8 cellular contexts compared by ENCODE assay signal in the genomic region with DNA sequence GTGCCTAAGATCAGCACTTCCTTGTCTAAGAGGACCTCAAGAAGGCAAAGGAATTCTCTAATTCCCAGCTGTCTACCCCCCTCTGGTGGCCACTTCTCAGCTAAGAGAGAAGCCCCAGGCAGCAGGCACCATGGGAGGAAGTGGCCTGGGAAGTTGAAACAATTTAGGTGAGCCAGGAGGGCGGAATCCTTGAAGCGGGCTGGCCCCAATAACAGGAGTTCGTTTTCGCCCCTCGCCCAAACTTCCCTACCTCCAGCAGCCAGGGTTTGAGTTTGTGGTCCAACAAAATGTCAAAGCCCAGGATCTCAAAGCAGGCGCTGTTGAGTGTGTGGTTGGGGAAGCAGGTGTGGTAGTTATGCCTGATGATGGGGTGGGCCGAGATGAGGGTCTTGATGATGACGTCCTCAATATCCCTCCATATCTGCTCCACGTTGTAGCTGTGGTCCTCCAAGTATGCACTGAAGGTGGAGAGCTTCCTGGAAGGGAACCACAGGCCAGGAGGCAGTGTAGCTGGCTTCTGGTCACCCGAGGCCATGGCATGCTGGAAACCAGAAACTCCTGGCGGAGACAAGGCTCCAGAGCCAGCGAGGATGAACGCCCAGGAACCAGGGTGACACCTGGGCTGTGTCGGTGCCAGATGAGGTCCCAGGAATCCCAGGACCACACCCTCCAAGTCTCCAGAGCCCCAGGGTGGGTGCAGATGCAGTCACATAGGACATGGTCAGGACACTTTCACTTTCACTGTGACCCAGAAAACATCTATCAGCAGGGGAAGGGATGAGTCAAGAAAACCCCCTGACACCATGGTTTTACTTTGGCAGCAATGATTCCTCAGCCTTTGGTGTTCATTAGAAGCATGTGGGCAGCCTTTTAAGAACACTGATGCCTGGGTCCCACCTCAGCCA. TPM values are rescaled to one million over a fixed set of nuclear protein-coding genes. Genes with fewer than 3 reads are reported as not detected.
DNase-seq lines count a peak whose midpoint lies in the region; ATAC-seq, FAIRE-seq and TF ChIP-seq lines count a peak whose summit lies in the region.

No MANE protein-coding gene starts in this region.

- dilution Hi-C loops in keratinocyte (cut with MboI; ENCODE audit: extremely low pct_ligation_motif_present, low sequenced_read_pairs) = no loop called here

- no peak overlapping the region for H2AFZ ChIP-seq in keratinocyte (ENCODE audit: control insufficient read depth, low read length)

- TF ChIP-seq CTCF in breast epithelium (IDR thresholded peaks at IDR 0.05) = peak; percentile 42 to 76 (median 72)
- TF ChIP-seq CTCF in keratinocyte (optimal IDR thresholded peaks at IDR 0.05 in 1 of 3, IDR thresholded peaks at IDR 0.05 in 1 of 3, conservative IDR thresholded peaks at IDR 0.05 in 1 of 3; ENCODE audit: extremely low read depth in 1 of 3, insufficient read depth in 2 of 3, low read length in 3 of 3) = peak; percentile 75 to 86 (median 76)

- no peak for DNase-seq in Right ventricle myocardium inferior (ENCODE audit: missing footprints)
- no peak for DNase-seq in cardiac septum (ENCODE audit: low spot score)
- peak; percentile 93 for DNase-seq in HTR-8/SVneo (ENCODE audit: insufficient read length, low spot score)
- peak; percentile 50 for DNase-seq in SHP77 treated with DMSO at 0.1 percent for 48 hours (lab: John Stamatoyannopoulos, UW)
- DNase-seq in breast epithelium (ENCODE audit: low spot score in 2 of 2) = peak; percentile 72 to 76
- peak; percentile 25 for DNase-seq in keratinocyte (ENCODE audit: low read depth, low spot score)
- DNase-seq in stimulated activated CD4-positive, alpha-beta T cell treated with anti-CD3 and anti-CD28 coated beads, Interleukin-4, amount 100 ng/mL, for 4 hours = peak; percentile 7 to 17
- no peak for DNase-seq in T1000 (lab: John Stamatoyannopoulos, UW)

- no peaks in the 10 kb centered on the region for H3K4me1 ChIP-seq in breast epithelium
- H3K4me1 ChIP-seq in keratinocyte (ENCODE audit: control insufficient read depth, extremely low read depth, insufficient read depth, low read length) = no peaks in the 10 kb centered on the region

- peak; percentile 69 for ATAC-seq in Right ventricle myocardium inferior

- H3K79me2 ChIP-seq in keratinocyte (ENCODE audit: control insufficient read depth, insufficient read depth, low read length) = no peaks in the 10 kb centered on the region

- H3K27ac ChIP-seq in breast epithelium = no peak overlapping the region
- no peak overlapping the region for H3K27ac ChIP-seq in keratinocyte (ENCODE audit: control insufficient read depth, insufficient read depth, low read length)

- H3K9me3 ChIP-seq in breast epithelium (no peaks in the 10 kb centered on the region), keratinocyte (ENCODE audit: control insufficient read depth, low read depth, low read length) (no peaks in the 10 kb centered on the region)

- no peak for TF ChIP-seq POLR2A in breast epithelium (IDR thresholded peaks at IDR 0.05)

- H3K9me1 ChIP-seq in keratinocyte (ENCODE audit: control insufficient read depth, extremely low read depth, insufficient read depth, low read length) = no peaks in the 10 kb centered on the region

- no peaks in the 10 kb centered on the region for H4K20me1 ChIP-seq in keratinocyte (ENCODE audit: control insufficient read depth, extremely low read depth, insufficient read depth, low read length)

- peak; percentile 94 for FAIRE-seq in HTR-8/SVneo (lab: Jason Lieb, UNC)
- peak; percentile 73 for FAIRE-seq in keratinocyte (lab: Jason Lieb, UNC)

- H3K9ac ChIP-seq in keratinocyte (ENCODE audit: control insufficient read depth, extremely low read depth, insufficient read depth, low read length) = no peak overlapping the region

- intact Hi-C loops in Right ventricle myocardium inferior (cut with DNase I) = loop anchor here (2.0 kb wide), 1 partner anchor 121 kb away; no protein-coding TSS in a partner anchor
- intact Hi-C loops in cardiac septum (cut with DNase I) = loop anchor here (5.0 kb wide), 1 partner anchor 119 kb away; no protein-coding TSS in a partner anchor
- intact Hi-C loops in breast epithelium (cut with DNase I; ENCODE audit: low total_unique reads) = loop anchor here (10.0 kb wide), 3 partner anchors 57 to 467 kb away; no protein-coding TSS in a partner anchor

- peak overlapping the region; percentile 10 for H3K4me2 ChIP-seq in keratinocyte (ENCODE audit: control insufficient read depth, extremely low read depth, insufficient read depth, low read depth, low read length)

- peaks cover 0 to 18% of the 10 kb centered on the region in 2 donors for H3K27me3 ChIP-seq in breast epithelium
- H3K27me3 ChIP-seq in keratinocyte (ENCODE audit: control insufficient read depth, extremely low read depth, insufficient read depth, low read length) = peaks cover 17% of the 10 kb centered on the region

- H3K4me3 ChIP-seq in breast epithelium (no peak overlapping the region), keratinocyte (ENCODE audit: control insufficient read depth in 2 of 3, extremely low read depth in 1 of 3, insufficient read depth in 2 of 3, low read depth in 1 of 3, low read length in 3 of 3) (no peak overlapping the region)

- no peaks in the 10 kb centered on the region for H3K36me3 ChIP-seq in breast epithelium
- H3K36me3 ChIP-seq in keratinocyte (ENCODE audit: control insufficient read depth in 2 of 2, extremely low read depth in 1 of 2, insufficient read depth in 2 of 2, low read length in 2 of 2) = no peaks in the 10 kb centered on the region

RNA-seq across cellular contexts. Expression of a gene that starts 25.6 kb away (rescaled TPM):
- total RNA-seq in Right ventricle myocardium inferior (0.08 TPM), cardiac septum (not detected), breast epithelium (under 1 TPM in 2 of 3 donors, not detected in 1; under 0.01 to 0.32 TPM)
- not detected in 3 replicates for polyA plus RNA-seq in keratinocyte
- not detected for polyA plus RNA-seq in keratinocyte (2011; ENCODE audit: low read depth)
- not detected in 2 replicates for polyA plus RNA-seq in keratinocyte (2011; cell fraction: cytosol; rRNA removed)
- polyA plus RNA-seq in keratinocyte (2011; cell fraction: nucleus; rRNA removed) = not detected in 2 replicates
- polyA plus RNA-seq in keratinocyte (2012; ENCODE audit: low replicate concordance) = not detected in 2 replicates
- not detected in 3 replicates for polyA minus RNA-seq in keratinocyte
- not detected for polyA minus RNA-seq in keratinocyte (2011; cell fraction: cytosol; rRNA and poly(A)+ RNA removed)
- not detected in 2 replicates for polyA minus RNA-seq in keratinocyte (2011; cell fraction: nucleus; rRNA and poly(A)+ RNA removed)

RNA-seq across cellular contexts. Expression of a gene that starts 39.5 kb away (rescaled TPM):
- total RNA-seq in Right ventricle myocardium inferior = 321 TPM
- 163 TPM for total RNA-seq in cardiac septum
- total RNA-seq in breast epithelium = 100 to 1,000 TPM; 134 to 262 (median 146) TPM
- polyA plus RNA-seq in keratinocyte = 58.8 to 79.7 TPM (median 76.0 TPM) in 3 replicates
- polyA plus RNA-seq in keratinocyte (2011; ENCODE audit: low read depth) = 222 TPM
- 39.4 and 73.6 TPM in 2 replicates for polyA plus RNA-seq in keratinocyte (2011; cell fraction: cytosol; rRNA removed)
- polyA plus RNA-seq in keratinocyte (2011; cell fraction: nucleus; rRNA removed) = 56.5 and 59.7 TPM in 2 replicates
- 49.9 and 67.9 TPM in 2 replicates for polyA plus RNA-seq in keratinocyte (2012; ENCODE audit: low replicate concordance)
- 34.6 to 129 TPM (median 106 TPM) in 3 replicates for polyA minus RNA-seq in keratinocyte
- 31.8 TPM for polyA minus RNA-seq in keratinocyte (2011; cell fraction: cytosol; rRNA and poly(A)+ RNA removed)
- polyA minus RNA-seq in keratinocyte (2011; cell fraction: nucleus; rRNA and poly(A)+ RNA removed) = 15.5 and 49.6 TPM in 2 replicates

Comparison
In these comparisons a context has a peak if more than half of its experiments do, and no peak if none do; other contexts are left out.
1. DNase-seq: peak in HTR-8/SVneo (single experiment), SHP77 treated with DMSO at 0.1 percent for 48 hours (single experiment), breast epithelium (2 of 2), keratinocyte (single experiment) and stimulated activated CD4-positive, alpha-beta T cell treated with anti-CD3 and anti-CD28 coated beads, Interleukin-4, amount 100 ng/mL, for 4 hours (2 of 2); none in Right ventricle myocardium inferior (single experiment), cardiac septum (single experiment) and T1000 (single experiment).